Comparison of ENCODE assay signal across 17 cellular contexts in the genomic region with DNA sequence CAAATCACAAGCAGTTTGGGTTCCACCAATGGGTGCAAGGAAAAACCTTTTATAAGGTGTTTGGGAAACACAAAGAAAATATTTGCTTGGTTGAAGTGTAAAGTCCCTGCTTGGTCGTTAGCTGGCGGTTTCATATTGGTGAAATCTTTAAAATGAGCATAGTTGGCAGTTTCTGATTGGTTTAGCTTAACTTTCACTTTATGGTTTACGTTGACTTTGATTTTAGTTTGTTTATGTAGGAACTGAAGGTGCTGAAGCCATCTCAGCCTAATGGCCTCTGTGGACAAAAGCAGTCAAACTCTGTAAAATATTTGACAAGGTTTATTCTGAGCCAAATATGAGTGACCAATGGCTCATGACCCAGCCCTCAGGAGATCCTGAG.
DNase-seq lines count a peak whose midpoint lies in the region; ATAC-seq and TF ChIP-seq lines count a peak whose summit lies in the region.
"Had no signal": no experiment of that assay in that cellular context is flagged by ENCODE, and none has a peak within 500 bp of the region (broad histone marks: within the 10 kb centered on the region; RNA-seq: fewer than 3 reads in every experiment).

No MANE protein-coding gene starts in this region.

- H3K27me3 ChIP-seq in RWPE2 (ENCODE audit: insufficient read depth, poor library complexity, severe bottlenecking) (no peaks in the 10 kb centered on the region), osteoblast (ENCODE audit: insufficient read depth, low read length) (no peaks in the 10 kb centered on the region)
- no peaks in the 10 kb centered on the region for H3K27me3 ChIP-seq in CD8-positive, alpha-beta memory T cell (ENCODE audit: insufficient read depth, low read length, poor library complexity, severe bottlenecking)

- peaks cover 2 to 16% of the 10 kb centered on the region in 2 donors for H3K27me3 Mint-ChIP-seq in CD8-positive, alpha-beta memory T cell

- no peaks in the 10 kb centered on the region for H4K20me1 ChIP-seq in osteoblast (ENCODE audit: insufficient read depth, low read length)

- H3K9me3 ChIP-seq in RWPE2 (ENCODE audit: severe bottlenecking), result no peaks in the 10 kb centered on the region
- no peaks in the 10 kb centered on the region for H3K9me3 ChIP-seq in osteoblast (ENCODE audit: low read depth, low read length)
- H3K9me3 ChIP-seq in CD8-positive, alpha-beta memory T cell (ENCODE audit: low read length), result no peaks in the 10 kb centered on the region

- peak overlapping the region; percentile 27 for H3K27ac ChIP-seq in RWPE2 (ENCODE audit: poor library complexity, severe bottlenecking)
- peak overlapping the region; percentile 15 for H3K27ac ChIP-seq in epithelial cell of prostate
- H3K27ac ChIP-seq in osteoblast (ENCODE audit: low read depth, low read length), result peak overlapping the region; percentile 32
- H3K27ac ChIP-seq in CD8-positive, alpha-beta memory T cell (ENCODE audit: low read depth, low read length), result no peak overlapping the region
- H3K27ac ChIP-seq: HL-60, SK-N-MC had no signal

- H3K27ac Mint-ChIP-seq in CD8-positive, alpha-beta memory T cell, result no peak overlapping the region
- H3K27ac Mint-ChIP-seq: T-cell had no signal

- CTCF ChIA-PET in CD8-positive, alpha-beta memory T cell (lab: Charles Lee), result no interaction called here

- POLR2A ChIA-PET in CD8-positive, alpha-beta memory T cell (lab: Charles Lee), result no interaction called here

- in situ Hi-C loops in Caki2 (cut with HindIII; ENCODE audit: low pct_unique_long_range_greater_than_20kb, low sequenced_read_pairs), result no loop called here

- no peaks in the 10 kb centered on the region for H3K4me1 Mint-ChIP-seq in CD8-positive, alpha-beta memory T cell
- H3K4me1 Mint-ChIP-seq: T-cell had no signal

- H3K9me3 Mint-ChIP-seq in CD8-positive, alpha-beta memory T cell, result no peaks in the 10 kb centered on the region
- H3K9me3 Mint-ChIP-seq: T-cell had no signal

- TF ChIP-seq CTCF in RWPE2 (IDR thresholded peaks at IDR 0.05; ENCODE audit: poor library complexity, severe bottlenecking) (no peak), osteoblast (IDR thresholded peaks at IDR 0.05; ENCODE audit: extremely low read depth, low read depth, low read length) (no peak)

- H3K4me3 ChIP-seq in RWPE2 (ENCODE audit: severe bottlenecking) (no peak overlapping the region), osteoblast (ENCODE audit: insufficient read depth, low read length) (no peak overlapping the region)
- no peak overlapping the region for H3K4me3 ChIP-seq in CD8-positive, alpha-beta memory T cell (ENCODE audit: low read length)
- H3K4me3 ChIP-seq: SK-N-MC had no signal

- H3K4me1 ChIP-seq in RWPE2 (ENCODE audit: insufficient read depth, poor library complexity, severe bottlenecking), result peaks cover 7% of the 10 kb centered on the region
- H3K4me1 ChIP-seq in osteoblast (ENCODE audit: insufficient read depth, low read length), result peaks cover 8% of the 10 kb centered on the region
- no peaks in the 10 kb centered on the region for H3K4me1 ChIP-seq in CD8-positive, alpha-beta memory T cell (ENCODE audit: insufficient read depth, low read length)

- no peak overlapping the region for H2AFZ ChIP-seq in osteoblast (ENCODE audit: low read length)

- ATAC-seq in RWPE2 (ENCODE audit: low read depth) (no peak), HG02938 (IDR thresholded peaks at IDR 0.05; ENCODE audit: unreplicated experiment) (no peak), HG03108 (IDR thresholded peaks at IDR 0.05; ENCODE audit: unreplicated experiment) (no peak)
- ATAC-seq: T-cell had no signal

- H3K36me3 ChIP-seq in RWPE2 (ENCODE audit: low read depth), result no peaks in the 10 kb centered on the region
- H3K36me3 ChIP-seq in osteoblast (ENCODE audit: insufficient read depth, low read length), result no peaks in the 10 kb centered on the region
- no peaks in the 10 kb centered on the region for H3K36me3 ChIP-seq in CD8-positive, alpha-beta memory T cell (ENCODE audit: insufficient read depth, low read length)

- no peaks in the 10 kb centered on the region for H3K36me3 Mint-ChIP-seq in CD8-positive, alpha-beta memory T cell
- H3K36me3 Mint-ChIP-seq: T-cell had no signal

- no peak overlapping the region for H3K4me3 Mint-ChIP-seq in CD8-positive, alpha-beta memory T cell
- H3K4me3 Mint-ChIP-seq: T-cell had no signal

- DNase-seq in Caki2 (ENCODE audit: low read depth) (peak; percentile 78), RWPE2 (ENCODE audit: low spot score) (no peak), epithelial cell of prostate (ENCODE audit: low read depth, low spot score) (no peak), osteoblast (ENCODE audit: insufficient read length, low spot score, missing footprints) (no peak)
- no peak for DNase-seq in CD8-positive, alpha-beta memory T cell
- DNase-seq: AML-193, Calu3, NCI-H187, NCI-H2227 treated with DMSO at 0.1 percent for 48 hours, NCI-H510A treated with DMSO at 0.1 percent for 48 hours, NCI-H774, SHP77, T-cell had no signal

- H3K79me2 ChIP-seq in osteoblast (ENCODE audit: insufficient read depth, low read length), result no peaks in the 10 kb centered on the region

- peak overlapping the region; percentile 58 for H3K4me2 ChIP-seq in osteoblast (ENCODE audit: insufficient read depth, low read length)
